Comparison of ENCODE assay signal across 8 cellular contexts in genomic region chr3:169812124-169812843, GRCh38. TPM values are rescaled to one million over a fixed set of nuclear protein-coding genes. Genes with fewer than 3 reads are reported as not detected.
DNase-seq lines count a peak whose midpoint lies in the region; ATAC-seq and TF ChIP-seq lines count a peak whose summit lies in the region.

No MANE protein-coding gene starts in this region.

- no peaks in the 10 kb centered on the region for H3K36me3 ChIP-seq in breast epithelium

- peaks cover 6% of the 10 kb centered on the region for H3K4me1 Mint-ChIP-seq in MCF 10A (ENCODE audit: insufficient read depth, unreplicated experiment)

- peak; percentile 32 to 59 for DNase-seq in breast epithelium (ENCODE audit: low spot score in 2 of 2)
- DNase-seq in MCF 10A (ENCODE audit: unreplicated experiment): no peak
- peak; percentile 44 for DNase-seq in NCI-H2196 treated with DMSO at 0.1 percent for 48 hours (lab: John Stamatoyannopoulos, UW; ENCODE audit: unreplicated experiment)
- DNase-seq in activated CD8-positive, alpha-beta memory T cell treated with anti-CD3 and anti-CD28 coated beads, Interleukin-2, amount 50 U/mL, for 4 hours: peak; percentile 52
- peak; percentile 82 to 83 for DNase-seq in erythroblast (lab: John Stamatoyannopoulos, UW)
- DNase-seq in mucosa of gallbladder (ENCODE audit: low spot score): peak; percentile 50
- peak; percentile 36 to 42 for DNase-seq in stimulated activated CD8-positive, alpha-beta memory T cell treated with anti-CD3 and anti-CD28 coated beads, Interleukin-2, amount 100 ng/mL, for 48 hours (ENCODE audit: low read depth in 2 of 2)

- H3K27ac ChIP-seq in breast epithelium: peak overlapping the region; percentile 42 to 78

- no peak for TF ChIP-seq POLR2A in breast epithelium (IDR thresholded peaks at IDR 0.05)
- TF ChIP-seq POLR2A in erythroblast (IDR thresholded peaks at IDR 0.05; ENCODE audit: low read length): peak; percentile 50

- CTCF ChIA-PET in MCF 10A (lab: Yijun Ruan, JAX): interaction anchor here (0.7 kb wide), 1 partner anchor 88 kb away, joined by 3 read pairs; no protein-coding TSS in a partner anchor

- BruUV-seq in MCF 10A (replicated peaks; lab: Mats Ljungman, UMichigan): no TSS peak

- peak overlapping the region; percentile 65 to 76 (median 74) for H3K4me3 ChIP-seq in breast epithelium

- peaks cover 10% of the 10 kb centered on the region for H3K9me3 Mint-ChIP-seq in MCF 10A (ENCODE audit: unreplicated experiment)

- no peak overlapping the region for H3K4me3 Mint-ChIP-seq in MCF 10A (ENCODE audit: unreplicated experiment)

- intact Hi-C loops in breast epithelium (cut with DNase I; ENCODE audit: low total_unique reads) (no loop called here), MCF 10A (cut with micrococcal nuclease) (no loop called here)

- POLR2A ChIA-PET in MCF 10A (lab: Yijun Ruan, JAX): no interaction called here

- peak in 1 of 3 donors; percentile 22 for TF ChIP-seq CTCF in breast epithelium (IDR thresholded peaks at IDR 0.05)
- TF ChIP-seq CTCF in MCF 10A (IDR thresholded peaks at IDR 0.05; ENCODE audit: unreplicated experiment): no peak

- H3K27me3 Mint-ChIP-seq in MCF 10A (ENCODE audit: insufficient read depth, unreplicated experiment): no peaks in the 10 kb centered on the region

- peaks cover 0 to 12% of the 10 kb centered on the region in 2 donors for H3K9me3 ChIP-seq in breast epithelium

- H3K27ac Mint-ChIP-seq in MCF 10A (ENCODE audit: low read depth, unreplicated experiment): no peak overlapping the region

- H3K4me1 ChIP-seq in breast epithelium: no peaks in the 10 kb centered on the region

- ATAC-seq in HG03039 (IDR thresholded peaks at IDR 0.05; ENCODE audit: unreplicated experiment): peak; percentile 62

- no peaks in the 10 kb centered on the region for H3K36me3 Mint-ChIP-seq in MCF 10A (ENCODE audit: insufficient read depth, unreplicated experiment)

- no peaks in the 10 kb centered on the region for H3K27me3 ChIP-seq in breast epithelium

RNA-seq across cellular contexts. Expression of gene LRRIQ4, which starts 0.4 kb away (rescaled TPM):
- total RNA-seq in breast epithelium: under 1 TPM in 1 of 3 donors, not detected in 2; 0.15 TPM
- not detected in 2 replicates for total RNA-seq in MCF 10A (2022)
- not detected for total RNA-seq in mucosa of gallbladder

RNA-seq across cellular contexts. Expression of gene LRRC34, which starts 0.4 kb away (rescaled TPM):
- 1 to 10 TPM; 1.0 to 6.4 (median 4.9) TPM for total RNA-seq in breast epithelium
- not detected in 2 replicates for total RNA-seq in MCF 10A (2022)
- 2.3 TPM for total RNA-seq in mucosa of gallbladder

RNA-seq across cellular contexts. Expression of gene MYNN, which starts 39.1 kb away (rescaled TPM):
- total RNA-seq in breast epithelium: 10 to 100 TPM; 16.0 to 29.0 (median 18.7) TPM
- total RNA-seq in MCF 10A (2022): 18.0 and 20.4 TPM in 2 replicates
- 14.0 TPM for total RNA-seq in mucosa of gallbladder

RNA-seq across cellular contexts. Expression of gene ACTRT3, which starts 42.9 kb away (rescaled TPM):
- total RNA-seq in breast epithelium: 1 to 10 TPM; 1.5 to 4.6 (median 3.3) TPM
- 0.93 and 1.0 TPM in 2 replicates for total RNA-seq in MCF 10A (2022)
- total RNA-seq in mucosa of gallbladder: 1.6 TPM

RNA-seq across cellular contexts. Expression of gene TERC, which starts 47.4 kb away (rescaled TPM):
- 100 to 1,000 TPM; 125 to 194 (median 179) TPM for total RNA-seq in breast epithelium
- total RNA-seq in MCF 10A (2022): 2.9 and 7.9 TPM in 2 replicates
- total RNA-seq in mucosa of gallbladder: 3.5 TPM
